Comparison of ENCODE assay signal across 11 cellular contexts in genomic region chr1:174800951-174801350, GRCh38.
DNase-seq lines count a peak whose midpoint lies in the region; ATAC-seq and TF ChIP-seq lines count a peak whose summit lies in the region.
"Had no signal": no experiment of that assay in that cellular context is flagged by ENCODE, and none has a peak within 500 bp of the region (broad histone marks: within the 10 kb centered on the region; RNA-seq: fewer than 3 reads in every experiment).

No MANE protein-coding gene starts in this region.

- no peak for ATAC-seq in HG03045 (IDR thresholded peaks at IDR 0.05; ENCODE audit: unreplicated experiment)
- ATAC-seq in HG03571 (IDR thresholded peaks at IDR 0.05; ENCODE audit: unreplicated experiment) = no peak

- no peak for TF ChIP-seq CTCF in Loucy (conservative IDR thresholded peaks at IDR 0.05; ENCODE audit: low read length)
- no peak for TF ChIP-seq CTCF in dorsolateral prefrontal cortex (IDR thresholded peaks at IDR 0.05 in 54 of 56, conservative IDR thresholded peaks at IDR 0.05 in 2 of 56; ENCODE audit: low read depth in 1 of 56, partially characterized antibody in 56 of 56)
- TF ChIP-seq CTCF in sigmoid colon (IDR thresholded peaks at IDR 0.05) = no peak

- peak overlapping the region; percentile 93 for H3K4me2 ChIP-seq in BLaER1
- H3K4me2 ChIP-seq in Loucy (ENCODE audit: low read depth, low read length, poor library complexity, severe bottlenecking) = peak overlapping the region; percentile 75

- no peaks in the 10 kb centered on the region for H3K36me3 Mint-ChIP-seq in CD8-positive, alpha-beta memory T cell
- H3K36me3 Mint-ChIP-seq: T-cell had no signal

- H3K9me3 ChIP-seq in BLaER1 (no peaks in the 10 kb centered on the region), Loucy (ENCODE audit: insufficient read depth, low read depth, low read length) (no peaks in the 10 kb centered on the region), neuron (ENCODE audit: low read length) (no peaks in the 10 kb centered on the region), sigmoid colon (no peaks in the 10 kb centered on the region)
- no peaks in the 10 kb centered on the region for H3K9me3 ChIP-seq in CD8-positive, alpha-beta memory T cell (ENCODE audit: low read length)
- H3K9me3 ChIP-seq: thyroid gland had no signal

- no peak for DNase-seq in dorsolateral prefrontal cortex
- no peak for DNase-seq in CD8-positive, alpha-beta memory T cell
- DNase-seq in sigmoid colon = no peak
- DNase-seq: thyroid gland had no signal

- WGBS in sigmoid colon, 2 donors = 22 to 31% methylated on average over 1 of the region's 1 CpG

- H3K79me2 ChIP-seq in Loucy (ENCODE audit: insufficient read depth, low read length) = no peaks in the 10 kb centered on the region
- H3K79me2 ChIP-seq: parathyroid adenoma had no signal

- peaks cover 18 to 24% (median 22%) of the 10 kb centered on the region in 3 donors for H3K4me1 Mint-ChIP-seq in CD8-positive, alpha-beta memory T cell

- H2AFZ ChIP-seq in Loucy (ENCODE audit: low read length) = no peak overlapping the region
- H2AFZ ChIP-seq in neuron (ENCODE audit: low read depth, low read length) = peak overlapping the region; percentile 13

- peaks cover 62% of the 10 kb centered on the region for H3K4me1 ChIP-seq in BLaER1
- H3K4me1 ChIP-seq in Loucy (ENCODE audit: insufficient read depth, low read length, poor library complexity, severe bottlenecking) = peaks cover 13% of the 10 kb centered on the region
- H3K4me1 ChIP-seq in neuron (ENCODE audit: insufficient read depth, low read length) = peaks cover 23% of the 10 kb centered on the region
- peaks cover 17% of the 10 kb centered on the region for H3K4me1 ChIP-seq in CD8-positive, alpha-beta memory T cell (ENCODE audit: insufficient read depth, low read length)
- peaks cover 0 to 15% (median 6%) of the 10 kb centered on the region in 4 donors for H3K4me1 ChIP-seq in sigmoid colon
- H3K4me1 ChIP-seq: parathyroid adenoma had no signal

- CTCF ChIA-PET in CD8-positive, alpha-beta memory T cell (lab: Charles Lee) = no interaction called here

- TF ChIP-seq EP300 in sigmoid colon (IDR thresholded peaks at IDR 0.05) = no peak

- H3K9me2 ChIP-seq in Loucy (replicated peaks; ENCODE audit: low read depth, low read length) = no peaks in the 10 kb centered on the region

- H3K27me3 ChIP-seq in BLaER1 (no peaks in the 10 kb centered on the region), Loucy (ENCODE audit: insufficient read depth, low read length, poor library complexity, severe bottlenecking) (no peaks in the 10 kb centered on the region), dorsolateral prefrontal cortex (no peaks in the 10 kb centered on the region), neuron (ENCODE audit: insufficient read depth, low read length) (no peaks in the 10 kb centered on the region), sigmoid colon (no peaks in the 10 kb centered on the region)
- H3K27me3 ChIP-seq in CD8-positive, alpha-beta memory T cell (ENCODE audit: insufficient read depth, low read length, poor library complexity, severe bottlenecking) = no peaks in the 10 kb centered on the region
- H3K27me3 ChIP-seq: thyroid gland had no signal

- no peaks in the 10 kb centered on the region for H3F3A ChIP-seq in Loucy (ENCODE audit: low read depth)

- H4K20me1 ChIP-seq in BLaER1 = no peaks in the 10 kb centered on the region
- no peaks in the 10 kb centered on the region for H4K20me1 ChIP-seq in Loucy (ENCODE audit: insufficient read depth, low read length, poor library complexity, severe bottlenecking)

- H3K4me3 Mint-ChIP-seq in CD8-positive, alpha-beta memory T cell = no peak overlapping the region
- H3K4me3 Mint-ChIP-seq: T-cell had no signal

- H3K9ac ChIP-seq in BLaER1 (peak overlapping the region; percentile 82), Loucy (ENCODE audit: low read depth, low read length, poor library complexity, severe bottlenecking) (peak overlapping the region; percentile 64)
- H3K9ac ChIP-seq: parathyroid adenoma had no signal

- intact Hi-C loops in dorsolateral prefrontal cortex (cut with DNase I) (loop anchor here in 1 of 2 donors (2.0 to 5.0 kb wide), 2 partner anchors 76 to 198 kb away; partner anchors contain the start of gene CACYBP), sigmoid colon (cut with DNase I) (no loop called here)

- POLR2A ChIA-PET in CD8-positive, alpha-beta memory T cell (lab: Charles Lee) = interaction anchor here (1.5 to 2.1 kb wide), 2 partner anchors 164 to 198 kb away, joined by 3 to 17 read pairs; no protein-coding TSS in a partner anchor

- no peaks in the 10 kb centered on the region for H3K27me3 Mint-ChIP-seq in CD8-positive, alpha-beta memory T cell
- H3K27me3 Mint-ChIP-seq: T-cell had no signal

- H3K36me3 ChIP-seq in BLaER1 (no peaks in the 10 kb centered on the region), Loucy (ENCODE audit: insufficient read depth, low read length) (no peaks in the 10 kb centered on the region), neuron (ENCODE audit: insufficient read depth, low read length) (no peaks in the 10 kb centered on the region), sigmoid colon (no peaks in the 10 kb centered on the region)
- no peaks in the 10 kb centered on the region for H3K36me3 ChIP-seq in CD8-positive, alpha-beta memory T cell (ENCODE audit: insufficient read depth, low read length)
- H3K36me3 ChIP-seq: thyroid gland had no signal

- TF ChIP-seq POLR2A in sigmoid colon (IDR thresholded peaks at IDR 0.05) = no peak

- H3K27ac Mint-ChIP-seq in CD8-positive, alpha-beta memory T cell = no peak overlapping the region
- H3K27ac Mint-ChIP-seq: T-cell had no signal

- peak overlapping the region; percentile 67 for H3K27ac ChIP-seq in BLaER1
- peak overlapping the region in 57 of 59 donors; percentile 14 to 97 (median 89) for H3K27ac ChIP-seq in dorsolateral prefrontal cortex
- H3K27ac ChIP-seq in CD8-positive, alpha-beta memory T cell (ENCODE audit: low read depth, low read length) = no peak overlapping the region
- H3K27ac ChIP-seq in sigmoid colon = peak overlapping the region in 2 of 4 donors; percentile 56 to 57
- H3K27ac ChIP-seq: thyroid gland had no signal

- no peaks in the 10 kb centered on the region for H3K9me3 Mint-ChIP-seq in CD8-positive, alpha-beta memory T cell
- H3K9me3 Mint-ChIP-seq: T-cell had no signal

- peak overlapping the region; percentile 71 for H3K4me3 ChIP-seq in BLaER1
- no peak overlapping the region for H3K4me3 ChIP-seq in Loucy (ENCODE audit: low read length, poor library complexity, severe bottlenecking)
- peak overlapping the region; percentile 39 to 92 (median 71) for H3K4me3 ChIP-seq in dorsolateral prefrontal cortex
- H3K4me3 ChIP-seq in neuron (ENCODE audit: low read length) = peak overlapping the region; percentile 64
- no peak overlapping the region for H3K4me3 ChIP-seq in CD8-positive, alpha-beta memory T cell (ENCODE audit: low read length)
- H3K4me3 ChIP-seq in sigmoid colon = peak overlapping the region in 1 of 4 donors; percentile 50

Comparison
In these comparisons a context has a peak if more than half of its experiments do, and no peak if none do; other contexts are left out.
1. H3K4me3 ChIP-seq: peak in BLaER1 (single experiment), dorsolateral prefrontal cortex (59 of 59) and neuron (single experiment); none in Loucy (single experiment) and CD8-positive, alpha-beta memory T cell (single experiment).